9 cellular contexts compared by ENCODE assay signal in genomic region chr21:44969965-44970755, GRCh38. TPM values are rescaled to one million over a fixed set of nuclear protein-coding genes. Genes with fewer than 3 reads are reported as not detected.
DNase-seq lines count a peak whose midpoint lies in the region; ATAC-seq, FAIRE-seq and TF ChIP-seq lines count a peak whose summit lies in the region.
"Had no signal": no experiment of that assay in that cellular context is flagged by ENCODE, and none has a peak within 500 bp of the region (broad histone marks: within the 10 kb centered on the region; RNA-seq: fewer than 3 reads in every experiment).

No MANE protein-coding gene starts in this region.

- H3K4me1 ChIP-seq in uterus, result peaks cover 3 to 8% of the 10 kb centered on the region in 2 donors

- H3K36me3 ChIP-seq in bronchial epithelial cell (ENCODE audit: control insufficient read depth, insufficient read depth, low read length), result peaks cover 13% of the 10 kb centered on the region
- no peaks in the 10 kb centered on the region for H3K36me3 ChIP-seq in uterus

- H3K27ac Mint-ChIP-seq in CD14-positive monocyte, result peak overlapping the region; percentile 89 to 97 (median 96)
- H3K27ac Mint-ChIP-seq in mesothelial cell of epicardium, result peak overlapping the region; percentile 61

- intact Hi-C loops in CD14-positive monocyte (cut with micrococcal nuclease), result loop anchor here in 1 of 2 donors (5.0 kb wide), 3 partner anchors 107 to 847 kb away; partner anchors contain the start of gene POFUT2
- intact Hi-C loops in uterus (cut with DNase I; ENCODE audit: low total_unique reads), result no loop called here

- H3K27me3 ChIP-seq in bronchial epithelial cell (ENCODE audit: control insufficient read depth, insufficient read depth, low read length) (no peaks in the 10 kb centered on the region), uterus (no peaks in the 10 kb centered on the region)

- H3K27ac ChIP-seq in uterus, result no peak overlapping the region

- FAIRE-seq in bronchial epithelial cell (lab: Jason Lieb, UNC), result peak; percentile 87

- TF ChIP-seq CTCF in CD14-positive monocyte (IDR thresholded peaks at IDR 0.05) (no peak), bronchial epithelial cell (IDR thresholded peaks at IDR 0.05; ENCODE audit: insufficient read depth, low read length, severe bottlenecking) (no peak), mesothelial cell of epicardium (IDR thresholded peaks at IDR 0.05; ENCODE audit: unreplicated experiment) (no peak), uterus (IDR thresholded peaks at IDR 0.05) (no peak)

- H3K36me3 Mint-ChIP-seq in CD14-positive monocyte (peaks cover 21 to 49% of the 10 kb centered on the region in 2 donors), mesothelial cell of epicardium (peaks cover 22% of the 10 kb centered on the region)

- H3K4me3 Mint-ChIP-seq in CD14-positive monocyte, result peak overlapping the region; percentile 54 to 69
- H3K4me3 Mint-ChIP-seq in mesothelial cell of epicardium, result no peak overlapping the region

- H3K9me3 Mint-ChIP-seq in CD14-positive monocyte (peaks cover 0 to 2% (median 0%) of the 10 kb centered on the region in 7 donors), mesothelial cell of epicardium (no peaks in the 10 kb centered on the region)

- TF ChIP-seq POLR2A in uterus (IDR thresholded peaks at IDR 0.05), result no peak

- DNase-seq in CD14-positive monocyte (ENCODE audit: low spot score), result peak; percentile 91
- DNase-seq in M059J (ENCODE audit: low read depth), result peak; percentile 29
- no peak for DNase-seq in bronchial epithelial cell (ENCODE audit: low read depth)
- no peak for DNase-seq in mesothelial cell of epicardium (ENCODE audit: low spot score in 2 of 2, unreplicated experiment in 2 of 2)
- DNase-seq in occipital lobe (lab: John Stamatoyannopoulos, UW), result no peak
- DNase-seq in SHP77 treated with DMSO at 0.1 percent for 48 hours (lab: John Stamatoyannopoulos, UW), result no peak
- no peak for DNase-seq in uterus
- DNase-seq: NCI-H2107 had no signal

- no peaks in the 10 kb centered on the region for H3K9me3 ChIP-seq in uterus

- H3K4me3 ChIP-seq in bronchial epithelial cell (ENCODE audit: low read depth, low read length), result no peak overlapping the region
- no peak overlapping the region for H3K4me3 ChIP-seq in uterus

- no peak for ATAC-seq in HG03460 (IDR thresholded peaks at IDR 0.05; ENCODE audit: unreplicated experiment)

- peaks cover 52% of the 10 kb centered on the region for H3K4me1 Mint-ChIP-seq in CD14-positive monocyte
- peaks cover 23% of the 10 kb centered on the region for H3K4me1 Mint-ChIP-seq in mesothelial cell of epicardium

- H3K27me3 Mint-ChIP-seq in CD14-positive monocyte (ENCODE audit: low read depth in 3 of 3), result peaks cover 1 to 6% (median 4%) of the 10 kb centered on the region in 3 donors
- no peaks in the 10 kb centered on the region for H3K27me3 Mint-ChIP-seq in mesothelial cell of epicardium (ENCODE audit: low read depth)

RNA-seq across cellular contexts. Expression of gene SLX9, which starts 30.3 kb away (rescaled TPM):
- polyA plus RNA-seq in CD14-positive monocyte, result 1 to 10 TPM; 7.5 to 9.0 TPM
- total RNA-seq in M059J (2014; rRNA removed; shearing (Covaris generic)), result 10.8 and 23.4 TPM in 2 replicates
- total RNA-seq in bronchial epithelial cell, result 32.0 and 34.0 TPM in 2 replicates
- 30.6 to 32.3 TPM (median 31.8 TPM) in 3 replicates for total RNA-seq in mesothelial cell of epicardium
- 6.1 TPM for total RNA-seq in occipital lobe
- 10 to 100 TPM in 2 of 4 donors, 1 to 10 TPM in 1, not detected in 1; 8.6 to 24.3 (median 10.5) TPM for total RNA-seq in uterus

RNA-seq across cellular contexts. Expression of gene ITGB2, which starts 49.5 kb away (rescaled TPM):
- 1,000 to 10,000 TPM; 1,470 to 1,628 TPM for polyA plus RNA-seq in CD14-positive monocyte
- 0.10 TPM in 1 of 2 replicates, not detected in the other for total RNA-seq in M059J (2014; rRNA removed; shearing (Covaris generic))
- total RNA-seq in bronchial epithelial cell (0.26 and 1.1 TPM in 2 replicates), mesothelial cell of epicardium (0.61 to 1.4 TPM (median 0.74 TPM) in 3 replicates), occipital lobe (9.2 TPM), uterus (10 to 100 TPM; 20.2 to 46.8 (median 21.0) TPM)

Comparison
In these comparisons a context has a peak if more than half of its experiments do, and no peak if none do; other contexts are left out.
1. DNase-seq: peak in CD14-positive monocyte (single experiment) and M059J (single experiment); none in bronchial epithelial cell (single experiment), mesothelial cell of epicardium (0 of 2), occipital lobe (single experiment), SHP77 treated with DMSO at 0.1 percent for 48 hours (single experiment) and uterus (0 of 2).